9 cellular contexts compared by ENCODE assay signal in genomic region chr2:85446296-85447221, GRCh38. TPM values are rescaled to one million over a fixed set of nuclear protein-coding genes. Genes with fewer than 3 reads are reported as not detected.
DNase-seq lines count a peak whose midpoint lies in the region; ATAC-seq, FAIRE-seq and TF ChIP-seq lines count a peak whose summit lies in the region.
"Had no signal": no experiment of that assay in that cellular context is flagged by ENCODE, and none has a peak within 500 bp of the region (broad histone marks: within the 10 kb centered on the region; RNA-seq: fewer than 3 reads in every experiment).

No MANE protein-coding gene starts in this region.

- H3K4ac ChIP-seq in IMR-90 (ENCODE audit: low read depth, low read length), result peak overlapping the region; percentile 99

- no peak for TF ChIP-seq RAD21 in IMR-90 (IDR thresholded peaks at IDR 0.05; ENCODE audit: low read length)

- peak overlapping the region; percentile 97 for H3K14ac ChIP-seq in IMR-90 (replicated peaks; ENCODE audit: low read depth, low read length)

- intact Hi-C loops in IMR-90 (cut with micrococcal nuclease), result no loop called here
- intact Hi-C loops in ascending aorta (cut with DNase I), result no loop called here

- H2AK5ac ChIP-seq in IMR-90 (ENCODE audit: low read depth, low read length), result peak overlapping the region; percentile 95

- 70% methylated on average over 2 of the region's 14 CpGs; no CpG with 5 or more reads in 1 of the 2 experiments for WGBS in IMR-90 (ENCODE audit: extremely low coverage in 2 of 2, insufficient read length in 1 of 2), 2 experiments

- CTCF ChIA-PET in IMR-90 (lab: Yijun Ruan, JAX), result interaction anchor here (0.8 kb wide), 1 partner anchor 27 kb away, joined by 3 read pairs; no protein-coding TSS in a partner anchor

- FAIRE-seq in keratinocyte (lab: Jason Lieb, UNC), result no peak

- 0 out of 4 replicates have a peak, but pooled peaks cover 0 to 8% of the 10 kb centered on the region in 2 experiments for H3K79me1 ChIP-seq in IMR-90 (ENCODE audit: low read depth in 1 of 2, low read length in 2 of 2)

- peak overlapping the region; percentile 68 for H2BK5ac ChIP-seq in IMR-90 (ENCODE audit: low read depth, low read length, poor library complexity, severe bottlenecking)

- peak overlapping the region; percentile 99 for H2BK120ac ChIP-seq in IMR-90 (ENCODE audit: low read depth, low read length)

- no peak for TF ChIP-seq CTCF in IMR-90 (conservative IDR thresholded peaks at IDR 0.05; ENCODE audit: low read depth, low read length)
- TF ChIP-seq CTCF in ascending aorta (IDR thresholded peaks at IDR 0.05), result no peak
- no peak for TF ChIP-seq CTCF in keratinocyte (optimal IDR thresholded peaks at IDR 0.05 in 1 of 3, IDR thresholded peaks at IDR 0.05 in 1 of 3, conservative IDR thresholded peaks at IDR 0.05 in 1 of 3; ENCODE audit: extremely low read depth in 1 of 3, insufficient read depth in 2 of 3, low read length in 3 of 3)

- H3K4me3 ChIP-seq in IMR-90 (ENCODE audit: insufficient read depth, low read depth, low read length) (no peak overlapping the region), ascending aorta (no peak overlapping the region), keratinocyte (ENCODE audit: control insufficient read depth in 2 of 3, extremely low read depth in 1 of 3, insufficient read depth in 2 of 3, low read depth in 1 of 3, low read length in 3 of 3) (no peak overlapping the region)
- H3K4me3 ChIP-seq: lung had no signal

- peak overlapping the region; percentile 91 for H3K23ac ChIP-seq in IMR-90 (ENCODE audit: low read depth, low read length)

- no peaks in the 10 kb centered on the region for H3K9me3 ChIP-seq in IMR-90 (ENCODE audit: control insufficient read depth, insufficient read depth, low read length)
- no peaks in the 10 kb centered on the region for H3K9me3 ChIP-seq in ascending aorta
- H3K9me3 ChIP-seq in keratinocyte (ENCODE audit: control insufficient read depth, low read depth, low read length), result no peaks in the 10 kb centered on the region

- in situ Hi-C loops in IMR-90 (cut with MboI; ENCODE audit: low sequenced_read_pairs), result no loop called here

- H3K27ac ChIP-seq in IMR-90 (ENCODE audit: insufficient read depth, low read length), result peak overlapping the region; percentile 84
- H3K27ac ChIP-seq in ascending aorta, result peak overlapping the region; percentile 62 to 69
- H3K27ac ChIP-seq in keratinocyte (ENCODE audit: control insufficient read depth, insufficient read depth, low read length), result no peak overlapping the region
- H3K27ac ChIP-seq in substantia nigra (ENCODE audit: low read depth, low read length, poor library complexity, severe bottlenecking), result peak overlapping the region; percentile 90

- peak overlapping the region; percentile 100 for H4K91ac ChIP-seq in IMR-90 (ENCODE audit: insufficient read depth, low read depth, low read length)

- H3K9me1 ChIP-seq in IMR-90 (ENCODE audit: insufficient read depth, low read length) (peaks cover 31% of the 10 kb centered on the region), keratinocyte (ENCODE audit: control insufficient read depth, extremely low read depth, insufficient read depth, low read length) (no peaks in the 10 kb centered on the region)

- H3K4me1 ChIP-seq in IMR-90 (ENCODE audit: control insufficient read depth, insufficient read depth, low read length) (peaks cover 24% of the 10 kb centered on the region), ascending aorta (peaks cover 0 to 10% of the 10 kb centered on the region in 2 donors), keratinocyte (ENCODE audit: control insufficient read depth, extremely low read depth, insufficient read depth, low read length) (peaks cover 18% of the 10 kb centered on the region)

- H4K20me1 ChIP-seq in IMR-90 (ENCODE audit: insufficient read depth, low read length) (no peaks in the 10 kb centered on the region), keratinocyte (ENCODE audit: control insufficient read depth, extremely low read depth, insufficient read depth, low read length) (no peaks in the 10 kb centered on the region)

- H3K4me2 ChIP-seq in IMR-90 (ENCODE audit: low read depth, low read length) (no peak overlapping the region), keratinocyte (ENCODE audit: control insufficient read depth, extremely low read depth, insufficient read depth, low read depth, low read length) (no peak overlapping the region)

- peak overlapping the region; percentile 72; the same call in 1 of the 2 replicates for H3K56ac ChIP-seq in IMR-90 (ENCODE audit: extremely low read depth, insufficient read depth, low read length)

- H3K36me3 ChIP-seq in IMR-90 (ENCODE audit: control insufficient read depth, insufficient read depth, low read length) (no peaks in the 10 kb centered on the region), ascending aorta (no peaks in the 10 kb centered on the region), keratinocyte (ENCODE audit: control insufficient read depth in 2 of 2, extremely low read depth in 1 of 2, insufficient read depth in 2 of 2, low read length in 2 of 2) (no peaks in the 10 kb centered on the region)

- TF ChIP-seq POLR2A in IMR-90 (IDR thresholded peaks at IDR 0.05; ENCODE audit: low read depth, low read length), result no peak

- H4K5ac ChIP-seq in IMR-90 (ENCODE audit: low read depth, low read length), result peak overlapping the region; percentile 39

- H2BK15ac ChIP-seq in IMR-90 (ENCODE audit: low read depth, low read length), result peak overlapping the region; percentile 88; the same call in 2 of the 3 replicates

- BruUV-seq in IMR-90 (replicated peaks; lab: Mats Ljungman, UMichigan), result no TSS peak

- H2AK9ac ChIP-seq in IMR-90 (replicated peaks; ENCODE audit: low read depth, low read length, poor library complexity), result peak overlapping the region; percentile 95

- peak overlapping the region; percentile 95 for H2BK20ac ChIP-seq in IMR-90 (ENCODE audit: low read depth, low read length)

- peak overlapping the region; percentile 86 for H2AFZ ChIP-seq in IMR-90 (replicated peaks; ENCODE audit: low read length, poor library complexity)
- no peak overlapping the region for H2AFZ ChIP-seq in keratinocyte (ENCODE audit: control insufficient read depth, low read length)

- POLR2A ChIA-PET in IMR-90 (lab: Charles Lee; ENCODE audit: unreplicated experiment), result interaction anchor here (1.0 kb wide), 1 partner anchor 13 kb away, joined by 3 read pairs; no protein-coding TSS in a partner anchor

- dilution Hi-C loops in IMR-90 (cut with HindIII; ENCODE audit: low sequenced_read_pairs, unreplicated experiment) (no loop called here), keratinocyte (cut with MboI; ENCODE audit: extremely low pct_ligation_motif_present, low sequenced_read_pairs) (no loop called here)

- ATAC-seq in IMR-90 (ENCODE audit: low read depth) (no peak), HG03159 (IDR thresholded peaks at IDR 0.05; ENCODE audit: unreplicated experiment) (no peak)

- H3K79me2 ChIP-seq in keratinocyte (ENCODE audit: control insufficient read depth, insufficient read depth, low read length), result no peaks in the 10 kb centered on the region

- H3K18ac ChIP-seq in IMR-90 (ENCODE audit: low read depth, low read length), result peak overlapping the region; percentile 68

- H3K27me3 ChIP-seq in IMR-90 (ENCODE audit: control insufficient read depth, insufficient read depth, low read length), result no peaks in the 10 kb centered on the region
- H3K27me3 ChIP-seq in ascending aorta, result no peaks in the 10 kb centered on the region
- no peaks in the 10 kb centered on the region for H3K27me3 ChIP-seq in keratinocyte (ENCODE audit: control insufficient read depth, extremely low read depth, insufficient read depth, low read length)

- H4K8ac ChIP-seq in IMR-90 (ENCODE audit: low read depth in 2 of 2, low read length in 2 of 2), result peak overlapping the region; percentile 82 to 98; a peak in 3 of 4 replicates

- DNase-seq in IMR-90 (peak; percentile 34), ascending aorta (ENCODE audit: low spot score in 2 of 2) (no peak), keratinocyte (ENCODE audit: low read depth, low spot score) (no peak), substantia nigra (lab: John Stamatoyannopoulos, UW) (peak in 15 of 49 donors; percentile 29 to 68 (median 59)), NCI-H1048 (lab: John Stamatoyannopoulos, UW) (no peak), A172 (ENCODE audit: low spot score) (no peak)
- DNase-seq: activated CD4-positive, alpha-beta T cell treated with anti-CD3 and anti-CD28 coated beads for 1 hour had no signal

- peak overlapping the region; percentile 47 for H3K9ac ChIP-seq in IMR-90 (ENCODE audit: low read depth, low read length)
- peak overlapping the region; percentile 9 for H3K9ac ChIP-seq in keratinocyte (ENCODE audit: control insufficient read depth, extremely low read depth, insufficient read depth, low read length)

RNA-seq across cellular contexts. Expression of gene SH2D6, which starts 28.0 kb away (rescaled TPM):
- total RNA-seq in IMR-90 (2012; rRNA removed) (0.36 TPM in 1 of 2 replicates, not detected in the other), ascending aorta (not detected)
- polyA plus RNA-seq in IMR-90 (2012; rRNA removed) (0.32 and 0.37 TPM in 2 replicates), keratinocyte (0.10 to 0.21 TPM in 2 of 3 replicates, not detected in the other)
- polyA plus RNA-seq in IMR-90 (2012; cell fraction: cytosol; rRNA removed), result 0.16 TPM in 1 of 2 replicates, not detected in the other
- polyA plus RNA-seq in IMR-90 (2012; cell fraction: nucleus; rRNA removed; ENCODE audit: low replicate concordance), result 1.0 and 1.2 TPM in 2 replicates
- not detected for polyA plus RNA-seq in keratinocyte (2011; ENCODE audit: low read depth)
- not detected in 2 replicates for polyA plus RNA-seq in keratinocyte (2011; cell fraction: cytosol; rRNA removed)
- polyA plus RNA-seq in keratinocyte (2011; cell fraction: nucleus; rRNA removed), result not detected in 2 replicates
- polyA plus RNA-seq in keratinocyte (2012; ENCODE audit: low replicate concordance), result 0.09 TPM in 1 of 2 replicates, not detected in the other
- 0.56 TPM in 1 of 3 replicates, not detected in the others for polyA minus RNA-seq in keratinocyte
- polyA minus RNA-seq in keratinocyte (2011; cell fraction: cytosol; rRNA and poly(A)+ RNA removed), result not detected
- polyA minus RNA-seq in keratinocyte (2011; cell fraction: nucleus; rRNA and poly(A)+ RNA removed), result not detected in 2 replicates
- total RNA-seq in A172 (2014; rRNA removed; shearing (Covaris generic)), result 0.22 and 1.0 TPM in 2 replicates

RNA-seq across cellular contexts. Expression of gene CAPG, which starts 36.4 kb away (rescaled TPM):
- total RNA-seq in IMR-90 (2012; rRNA removed) (53.3 and 79.9 TPM in 2 replicates), ascending aorta (179 TPM)
- polyA plus RNA-seq in IMR-90 (2012; rRNA removed) (98.3 and 122 TPM in 2 replicates), keratinocyte (466 to 683 TPM (median 503 TPM) in 3 replicates)
- 106 and 143 TPM in 2 replicates for polyA plus RNA-seq in IMR-90 (2012; cell fraction: cytosol; rRNA removed)
- 43.3 and 75.0 TPM in 2 replicates for polyA plus RNA-seq in IMR-90 (2012; cell fraction: nucleus; rRNA removed; ENCODE audit: low replicate concordance)
- 123 TPM for polyA plus RNA-seq in keratinocyte (2011; ENCODE audit: low read depth)
- 321 and 549 TPM in 2 replicates for polyA plus RNA-seq in keratinocyte (2011; cell fraction: cytosol; rRNA removed)
- polyA plus RNA-seq in keratinocyte (2011; cell fraction: nucleus; rRNA removed), result 232 and 338 TPM in 2 replicates
- 352 and 538 TPM in 2 replicates for polyA plus RNA-seq in keratinocyte (2012; ENCODE audit: low replicate concordance)
- 216 to 344 TPM (median 339 TPM) in 3 replicates for polyA minus RNA-seq in keratinocyte
- polyA minus RNA-seq in keratinocyte (2011; cell fraction: cytosol; rRNA and poly(A)+ RNA removed), result 273 TPM
- 94.0 and 95.3 TPM in 2 replicates for polyA minus RNA-seq in keratinocyte (2011; cell fraction: nucleus; rRNA and poly(A)+ RNA removed)
- total RNA-seq in A172 (2014; rRNA removed; shearing (Covaris generic)), result 659 and 712 TPM in 2 replicates
